ENCODE assay signal across 17 cellular contexts in the genomic region with DNA sequence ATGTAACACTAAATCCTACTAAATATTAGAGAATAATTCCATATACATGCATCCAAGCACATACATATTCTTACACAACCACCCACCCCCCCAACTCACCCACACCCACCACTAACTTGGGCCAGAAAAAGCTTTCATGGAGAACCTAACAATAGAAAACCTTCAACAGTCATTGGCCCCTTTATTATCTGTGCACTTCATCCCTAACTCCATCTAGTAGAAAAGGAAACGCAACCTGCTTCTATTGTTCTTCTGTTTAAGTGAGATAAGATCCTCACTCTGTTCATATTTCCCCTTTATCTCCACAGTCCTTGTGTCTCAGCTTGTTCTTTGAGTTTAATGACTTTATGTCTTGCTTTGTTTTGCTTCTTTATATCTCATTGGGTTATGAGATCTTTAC.
DNase-seq lines count a peak whose midpoint lies in the region; ATAC-seq, FAIRE-seq and TF ChIP-seq lines count a peak whose summit lies in the region.
"Had no signal": no experiment of that assay in that cellular context is flagged by ENCODE, and none has a peak within 500 bp of the region (broad histone marks: within the 10 kb centered on the region; RNA-seq: fewer than 3 reads in every experiment).

No MANE protein-coding gene starts in this region.

- POLR2A ChIA-PET in endothelial cell of umbilical vein (lab: Charles Lee) = no interaction called here

- in situ Hi-C loops in gastrocnemius medialis (cut with MboI; ENCODE audit: low sequenced_read_pairs in 4 of 4) = no loop called here

- H3K27ac ChIP-seq in endothelial cell of umbilical vein (ENCODE audit: insufficient read depth, low read depth, low read length) (no peak overlapping the region), gastrocnemius medialis (no peak overlapping the region), right cardiac atrium (ENCODE audit: low read length) (no peak overlapping the region)
- H3K27ac ChIP-seq: HL-60 had no signal

- no peaks in the 10 kb centered on the region for H3K79me2 ChIP-seq in endothelial cell of umbilical vein (ENCODE audit: control insufficient read depth, insufficient read depth, low read length)

- H3K36me3 ChIP-seq in endothelial cell of umbilical vein (ENCODE audit: control insufficient read depth in 2 of 2, extremely low read depth in 1 of 2, insufficient read depth in 2 of 2, low read length in 2 of 2) (no peaks in the 10 kb centered on the region), gastrocnemius medialis (no peaks in the 10 kb centered on the region)

- CTCF ChIA-PET in endothelial cell of umbilical vein (lab: Charles Lee) = interaction anchor here (0.8 kb wide), 1 partner anchor 129 kb away, joined by 3 read pairs; no protein-coding TSS in a partner anchor

- no peak for TF ChIP-seq CTCF in endothelial cell of umbilical vein (IDR thresholded peaks at IDR 0.05; ENCODE audit: extremely low read depth in 1 of 2, insufficient read depth in 1 of 2, low read depth in 1 of 2, low read length in 2 of 2)
- TF ChIP-seq CTCF in gastrocnemius medialis (IDR thresholded peaks at IDR 0.05 in 4 of 5, conservative IDR thresholded peaks at IDR 0.05 in 1 of 5) = no peak

- 67% methylated on average over 1 of the region's 1 CpG for WGBS in right cardiac atrium

- H3K27me3 ChIP-seq in endothelial cell of umbilical vein (ENCODE audit: control insufficient read depth in 2 of 2, insufficient read depth in 2 of 2, low read length in 2 of 2) = no peaks in the 10 kb centered on the region
- no peaks in the 10 kb centered on the region for H3K27me3 ChIP-seq in gastrocnemius medialis
- H3K27me3 ChIP-seq in right cardiac atrium (ENCODE audit: control insufficient read depth, insufficient read depth) = no peaks in the 10 kb centered on the region

- H3K9me1 ChIP-seq in endothelial cell of umbilical vein (replicated peaks; ENCODE audit: control insufficient read depth, extremely low read depth, insufficient read depth, low read length) = no peaks in the 10 kb centered on the region

- H3K9ac ChIP-seq in endothelial cell of umbilical vein (replicated peaks; ENCODE audit: extremely low read depth, insufficient read depth, low read length) = no peak overlapping the region

- no peaks in the 10 kb centered on the region for H4K20me1 ChIP-seq in endothelial cell of umbilical vein (replicated peaks; ENCODE audit: control insufficient read depth, extremely low read depth, insufficient read depth, low read length)

- H2AFZ ChIP-seq in endothelial cell of umbilical vein (ENCODE audit: low read depth, low read length) = no peak overlapping the region

- no TSS peak for BruUV-seq in endothelial cell of umbilical vein (replicated peaks; lab: Mats Ljungman, UMichigan)

- ATAC-seq in gastrocnemius medialis (no peak), right cardiac atrium (no peak), GM21367 (IDR thresholded peaks at IDR 0.05; ENCODE audit: unreplicated experiment) (no peak)

- FAIRE-seq in endothelial cell of umbilical vein (lab: Jason Lieb, UNC) = no peak
- FAIRE-seq: G401.6 had no signal

- H3K4me1 ChIP-seq in endothelial cell of umbilical vein (ENCODE audit: control insufficient read depth, extremely low read depth, insufficient read depth, low read length) = no peaks in the 10 kb centered on the region
- no peaks in the 10 kb centered on the region for H3K4me1 ChIP-seq in gastrocnemius medialis
- no peaks in the 10 kb centered on the region for H3K4me1 ChIP-seq in right cardiac atrium (ENCODE audit: control insufficient read depth, insufficient read depth, low read length)

- no peak overlapping the region for H3K4me3 ChIP-seq in endothelial cell of umbilical vein (replicated peaks in 1 of 3; ENCODE audit: insufficient read depth in 1 of 3, low read depth in 1 of 3, low read length in 3 of 3)
- no peak overlapping the region for H3K4me3 ChIP-seq in gastrocnemius medialis
- H3K4me3 ChIP-seq in right cardiac atrium (ENCODE audit: low read length) = no peak overlapping the region

- intact Hi-C loops in endothelial cell of umbilical vein (cut with micrococcal nuclease) (no loop called here), gastrocnemius medialis (cut with DNase I; ENCODE audit: low total_unique reads) (no loop called here), right cardiac atrium (cut with DNase I) (no loop called here)

- no peak overlapping the region for H3K4me2 ChIP-seq in endothelial cell of umbilical vein (ENCODE audit: insufficient read depth, low read length)

- H3K9me3 ChIP-seq in endothelial cell of umbilical vein (replicated peaks; ENCODE audit: control insufficient read depth, insufficient read depth, low read length) = no peaks in the 10 kb centered on the region
- H3K9me3 ChIP-seq in gastrocnemius medialis = no peaks in the 10 kb centered on the region
- no peaks in the 10 kb centered on the region for H3K9me3 ChIP-seq in right cardiac atrium (ENCODE audit: control insufficient read depth, low read length)

- TF ChIP-seq POLR2A in endothelial cell of umbilical vein (IDR thresholded peaks at IDR 0.05; ENCODE audit: low read depth, low read length) (no peak), gastrocnemius medialis (IDR thresholded peaks at IDR 0.05) (no peak)

- dilution Hi-C loops in endothelial cell of umbilical vein (cut with MboI; ENCODE audit: extremely low pct_ligation_motif_present, low sequenced_read_pairs) = no loop called here

- DNase-seq in GDM1 (lab: John Stamatoyannopoulos, UW) (peak; percentile 59), KG1 (lab: John Stamatoyannopoulos, UW) (peak; percentile 21), UCSD-AML1 (lab: John Stamatoyannopoulos, UW; ENCODE audit: unreplicated experiment) (peak; percentile 12), endothelial cell of umbilical vein (ENCODE audit: low read depth, low spot score) (peak; percentile 68), gastrocnemius medialis (no peak), right cardiac atrium (no peak)
- DNase-seq: C1 segment of cervical spinal cord; CD4-positive, alpha-beta T cell; COR-L47; DMS153; DMS79 treated with DMSO at 0.1 percent for 48 hours; EL; HCEC 1CT; HFFc6 had no signal

TF ChIP-seq in endothelial cell of umbilical vein, 7 proteins besides CTCF, POLR2A, EP300 and RAD21:
- TF ChIP-seq EZH2 (IDR thresholded peaks at IDR 0.05; ENCODE audit: borderline replicate concordance, low read depth, low read length, severe bottlenecking) (no peak), GATA2 (IDR thresholded peaks at IDR 0.05; ENCODE audit: insufficient read depth, insufficient read length, low read depth, low read length) (no peak), JUN (IDR thresholded peaks at IDR 0.05; ENCODE audit: borderline replicate concordance, insufficient read depth, insufficient read length, low read depth) (no peak), MYC (IDR thresholded peaks at IDR 0.05; ENCODE audit: low read depth, low read length) (no peak), POLR2AphosphoS5 (IDR thresholded peaks at IDR 0.05; ENCODE audit: insufficient read depth, low read depth, low read length) (no peak), FOS (IDR thresholded peaks at IDR 0.05; ENCODE audit: borderline replicate concordance, insufficient read depth, low read length) (no peak)
- TF ChIP-seq, protein P1, sequence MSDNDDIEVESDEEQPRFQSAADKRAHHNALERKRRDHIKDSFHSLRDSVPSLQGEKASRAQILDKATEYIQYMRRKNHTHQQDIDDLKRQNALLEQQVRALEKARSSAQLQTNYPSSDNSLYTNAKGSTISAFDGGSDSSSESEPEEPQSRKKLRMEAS (IDR thresholded peaks at IDR 0.05; ENCODE audit: insufficient read depth, insufficient read length) = no peak
TF ChIP-seq in endothelial cell of umbilical vein: peak in this region for 0.

Comparison
In these comparisons a context has a peak if more than half of its experiments do, and no peak if none do; other contexts are left out.
1. DNase-seq: peak in GDM1 (single experiment), KG1 (single experiment), UCSD-AML1 (single experiment) and endothelial cell of umbilical vein (single experiment); none in gastrocnemius medialis (0 of 2) and right cardiac atrium (0 of 3).